6 cellular contexts compared by ENCODE assay signal in the genomic region with DNA sequence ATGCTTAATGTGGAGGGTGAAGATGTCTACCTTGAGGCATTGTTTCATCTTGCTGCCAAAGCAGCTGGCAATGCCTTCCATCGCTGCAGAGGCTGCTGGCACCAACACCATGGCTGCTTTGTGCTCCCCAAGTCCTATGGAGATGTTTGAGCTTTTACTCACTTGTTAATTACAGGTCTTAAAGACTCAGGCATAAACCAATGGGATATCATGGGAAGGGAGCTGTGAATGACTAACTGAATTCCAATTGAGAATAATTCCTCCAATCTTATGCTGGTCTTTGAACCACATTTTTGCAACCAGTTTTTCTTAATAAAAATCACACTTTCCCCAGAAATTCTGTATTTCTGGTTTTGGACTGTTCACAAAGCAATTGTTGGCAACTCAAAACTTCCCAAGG.
"Had no signal": no experiment of that assay in that cellular context is flagged by ENCODE, and none has a peak within 500 bp of the region (broad histone marks: within the 10 kb centered on the region; RNA-seq: fewer than 3 reads in every experiment).

No MANE protein-coding gene starts in this region.

- DNase-seq: H9, HCEC 1CT had no signal

- H3K27ac ChIP-seq: HL-60 had no signal

- H3K9me3 Mint-ChIP-seq: GM23338, H9 had no signal

- H3K27ac Mint-ChIP-seq: GM23338, H9, IgD-negative memory B cell had no signal

- H2AFZ ChIP-seq: GM23338 had no signal

- H3K4me2 ChIP-seq: GM23338 had no signal

- H3K36me3 Mint-ChIP-seq: IgD-negative memory B cell had no signal

- H3K4me3 ChIP-seq: GM23338 had no signal

- ATAC-seq: GM23338, HepG2 had no signal

- H3K27me3 Mint-ChIP-seq: IgD-negative memory B cell had no signal

- H3K4me3 Mint-ChIP-seq: GM23338, H9, IgD-negative memory B cell had no signal

- H3K4me1 Mint-ChIP-seq: GM23338, H9, IgD-negative memory B cell had no signal
